22 cellular contexts compared by ENCODE assay signal in genomic region chrX:118392726-118393125, GRCh38. TPM values are rescaled to one million over a fixed set of nuclear protein-coding genes. Genes with fewer than 3 reads are reported as not detected.
DNase-seq lines count a peak whose midpoint lies in the region; ATAC-seq, FAIRE-seq and TF ChIP-seq lines count a peak whose summit lies in the region.
"Had no signal": no experiment of that assay in that cellular context is flagged by ENCODE, and none has a peak within 500 bp of the region (broad histone marks: within the 10 kb centered on the region; RNA-seq: fewer than 3 reads in every experiment).

No MANE protein-coding gene starts in this region.

- H3K4me2 ChIP-seq in astrocyte (ENCODE audit: low read length) = no peak overlapping the region

- H3K79me2 ChIP-seq in astrocyte (ENCODE audit: insufficient read depth, low read length) = no peaks in the 10 kb centered on the region

- H3K9me3 Mint-ChIP-seq in astrocyte (ENCODE audit: unreplicated experiment) = no peaks in the 10 kb centered on the region
- H3K9me3 Mint-ChIP-seq: activated T-cell treated with anti-CD3 and anti-CD28 coated beads, Interleukin-2, amount 50 U/mL, for 24 hours; naive thymus-derived CD8-positive, alpha-beta T cell had no signal

- H3K27me3 ChIP-seq in astrocyte (ENCODE audit: insufficient read depth, low read length) = no peaks in the 10 kb centered on the region
- H3K27me3 ChIP-seq: esophagus squamous epithelium, heart left ventricle, SJSA1 had no signal

- DNase-seq in AG10803 (ENCODE audit: low read depth) (peak; percentile 49), GM18507 (ENCODE audit: extremely low spot score, insufficient read length, low read depth) (no peak), astrocyte (ENCODE audit: low read depth) (peak; percentile 13), KBM-7 (no peak)
- DNase-seq: activated CD4-positive, alpha-beta T cell treated with anti-CD3 and anti-CD28 coated beads for 4 hours; activated T-cell treated with anti-CD3 and anti-CD28 coated beads, Interleukin-2, amount 50 U/mL, for 24 hours; caudate nucleus; effector CD4-positive, alpha-beta T cell; esophagus squamous epithelium; heart left ventricle; naive thymus-derived CD8-positive, alpha-beta T cell; NCI-H2029 treated with DMSO at 0.1 percent for 48 hours; NCI-H69; PC-3; psoas muscle had no signal

- H3K36me3 Mint-ChIP-seq in astrocyte (ENCODE audit: low read depth, unreplicated experiment) = no peaks in the 10 kb centered on the region

- H4K20me1 ChIP-seq in astrocyte (ENCODE audit: insufficient read depth, low read length) = no peaks in the 10 kb centered on the region

- FAIRE-seq in GM18507 (lab: Jason Lieb, UNC) (peak; percentile 73), astrocyte (lab: Jason Lieb, UNC) (peak; percentile 97)
- FAIRE-seq: islet of Langerhans had no signal

- H3K9me3 ChIP-seq in astrocyte (ENCODE audit: insufficient read depth, low read depth, low read length) = no peaks in the 10 kb centered on the region
- H3K9me3 ChIP-seq: esophagus squamous epithelium, heart left ventricle, psoas muscle, SJSA1 had no signal

- H3K4me3 ChIP-seq in AG10803 (ENCODE audit: low read length) = no peak overlapping the region
- no peak overlapping the region for H3K4me3 ChIP-seq in astrocyte (ENCODE audit: insufficient read depth, low read depth, low read length)
- H3K4me3 ChIP-seq: esophagus squamous epithelium, heart left ventricle, psoas muscle, SJSA1 had no signal

- H3K9ac ChIP-seq in astrocyte (ENCODE audit: low read length) = no peak overlapping the region

- peak; percentile 68 for ATAC-seq in HG03095 (IDR thresholded peaks at IDR 0.05; ENCODE audit: unreplicated experiment)
- ATAC-seq in GM21619 (IDR thresholded peaks at IDR 0.05; ENCODE audit: unreplicated experiment) = no peak
- no peak for ATAC-seq in GM19395 (IDR thresholded peaks at IDR 0.05; ENCODE audit: unreplicated experiment)
- no peak for ATAC-seq in HG03159 (IDR thresholded peaks at IDR 0.05; ENCODE audit: unreplicated experiment)
- ATAC-seq: heart left ventricle; naive thymus-derived CD8-positive, alpha-beta T cell; PC-3; psoas muscle had no signal

- H3K27ac Mint-ChIP-seq in astrocyte (ENCODE audit: unreplicated experiment) = peak overlapping the region; percentile 31
- H3K27ac Mint-ChIP-seq: activated naive CD8-positive, alpha-beta T cell; activated T-cell treated with anti-CD3 and anti-CD28 coated beads, Interleukin-2, amount 50 U/mL, for 24 hours; naive thymus-derived CD8-positive, alpha-beta T cell had no signal

- peaks cover 9% of the 10 kb centered on the region for H3K4me1 Mint-ChIP-seq in astrocyte (ENCODE audit: low read depth, unreplicated experiment)

- peaks cover 2% of the 10 kb centered on the region for H3K36me3 ChIP-seq in astrocyte (ENCODE audit: insufficient read depth, low read length)

- in situ Hi-C loops in KBM-7 (cut with MboI; ENCODE audit: low pct_unique_long_range_greater_than_20kb, low sequenced_read_pairs) = no loop called here

- no peak overlapping the region for H3K27ac ChIP-seq in astrocyte (ENCODE audit: low read depth, low read length)
- H3K27ac ChIP-seq: esophagus squamous epithelium, heart left ventricle, psoas muscle, SJSA1 had no signal

- H3K4me1 ChIP-seq in astrocyte (ENCODE audit: insufficient read depth, low read length) = no peaks in the 10 kb centered on the region
- H3K4me1 ChIP-seq: esophagus squamous epithelium, heart left ventricle, psoas muscle, SJSA1 had no signal

- H2AFZ ChIP-seq in astrocyte (ENCODE audit: low read depth, low read length) = no peak overlapping the region

- no peak overlapping the region for H3K4me3 Mint-ChIP-seq in astrocyte (ENCODE audit: unreplicated experiment)
- H3K4me3 Mint-ChIP-seq: activated naive CD8-positive, alpha-beta T cell; activated T-cell treated with anti-CD3 and anti-CD28 coated beads, Interleukin-2, amount 50 U/mL, for 24 hours; naive thymus-derived CD8-positive, alpha-beta T cell had no signal

- TF ChIP-seq CTCF in AG10803 (conservative IDR thresholded peaks at IDR 0.05; ENCODE audit: low read length) (no peak), astrocyte (IDR thresholded peaks at IDR 0.05; ENCODE audit: insufficient read depth, low read depth, low read length) (no peak)

- H3K27me3 Mint-ChIP-seq in astrocyte (ENCODE audit: low read depth, unreplicated experiment) = no peaks in the 10 kb centered on the region
- H3K27me3 Mint-ChIP-seq: activated naive CD8-positive, alpha-beta T cell; naive thymus-derived CD8-positive, alpha-beta T cell had no signal

RNA-seq across cellular contexts. Expression of gene WDR44, which starts 46.8 kb away (rescaled TPM):
- total RNA-seq in astrocyte = 19.0 and 20.1 TPM in 2 replicates

Comparison
In these comparisons a context has a peak if more than half of its experiments do, and no peak if none do; other contexts are left out.
1. DNase-seq: peak in AG10803 (single experiment) and astrocyte (single experiment); none in GM18507 (single experiment) and KBM-7 (single experiment).